In genomic region chr9:114930063-114930812, GRCh38 we compare ENCODE assay signal across 8 cellular contexts. TPM values are rescaled to one million over a fixed set of nuclear protein-coding genes. Genes with fewer than 3 reads are reported as not detected.
A peak's percentile ranks its signal among the peaks of the same experiment; 100 is the strongest.
DNase-seq lines count a peak whose midpoint lies in the region; ATAC-seq and TF ChIP-seq lines count a peak whose summit lies in the region.

TSS of gene TNFSF8 (minus strand) at chr9:114930591. CDS start at chr9:114930303, 288 bp downstream.

- intact Hi-C loops in heart right ventricle (cut with DNase I): no loop called here

- DNase-seq in activated CD8-positive, alpha-beta memory T cell treated with anti-CD3 and anti-CD28 coated beads for 1 hour (ENCODE audit: extremely low read depth in 1 of 2, low read depth in 1 of 2): peak; percentile 39 to 55
- DNase-seq in heart right ventricle: peak in 1 of 2 donors; percentile 34
- peak; percentile 42 to 48 for DNase-seq in stimulated activated CD8-positive, alpha-beta memory T cell treated with anti-CD3 and anti-CD28 coated beads, Interleukin-2, amount 100 ng/mL, for 48 hours (ENCODE audit: low read depth in 2 of 2)
- DNase-seq in OCI-M2 (lab: John Stamatoyannopoulos, UW; ENCODE audit: unreplicated experiment): no peak
- DNase-seq in H7: no peak
- no peak for DNase-seq in iPS-NIHi11 (ENCODE audit: low spot score)
- no peak for DNase-seq in osteocyte (ENCODE audit: extremely low spot score, unreplicated experiment)

- H3K36me3 Mint-ChIP-seq in osteocyte (ENCODE audit: unreplicated experiment): no peaks in the 10 kb centered on the region

- peak within 1 kb of the TSS in 5 of 10 donors; percentile 57 to 89 (median 62) for H3K27ac ChIP-seq in heart right ventricle

- H3K36me3 ChIP-seq in heart right ventricle: no peaks in the 10 kb centered on the region
- no peaks in the 10 kb centered on the region for H3K36me3 ChIP-seq in H7 (replicated peaks; ENCODE audit: control insufficient read depth, insufficient read depth, low read length)

- no peaks in the 10 kb centered on the region for H3K4me1 Mint-ChIP-seq in osteocyte (ENCODE audit: unreplicated experiment)

- H3K9me3 ChIP-seq in heart right ventricle: no peaks in the 10 kb centered on the region

- peak; percentile 58 for ATAC-seq in HG03342 (IDR thresholded peaks at IDR 0.05; ENCODE audit: unreplicated experiment)
- ATAC-seq in heart right ventricle: peak in 6 of 8 donors; percentile 37 to 69 (median 55)

- H3K4me1 ChIP-seq in heart right ventricle: peaks cover 0 to 10% (median 0%) of the 10 kb centered on the region in 9 donors

- TF ChIP-seq CTCF in heart right ventricle (IDR thresholded peaks at IDR 0.05) (no peak), osteocyte (IDR thresholded peaks at IDR 0.05) (no peak)

- H3K27ac Mint-ChIP-seq in osteocyte (ENCODE audit: unreplicated experiment): no peak within 1 kb of the TSS

- no peak within 1 kb of the TSS for H3K4me3 Mint-ChIP-seq in osteocyte (ENCODE audit: unreplicated experiment)

- H3K4me3 ChIP-seq in heart right ventricle (peak within 1 kb of the TSS in 6 of 10 donors; percentile 10 to 64 (median 38)), H7 (ENCODE audit: insufficient read depth, low read depth, low read length) (no peak within 1 kb of the TSS)

- H3K27me3 ChIP-seq in heart right ventricle (peaks cover 0 to 49% (median 23%) of the 10 kb centered on the region in 7 donors), H7 (ENCODE audit: control insufficient read depth, insufficient read depth, low read length) (peaks cover 73% of the 10 kb centered on the region)

- H3K27me3 Mint-ChIP-seq in osteocyte (ENCODE audit: unreplicated experiment): peaks cover 81% of the 10 kb centered on the region

- 75 to 77% methylated on average over 23 of the region's 23 CpGs for WGBS in heart right ventricle, 2 donors

- H3K9me3 Mint-ChIP-seq in osteocyte (ENCODE audit: unreplicated experiment): no peaks in the 10 kb centered on the region

RNA-seq across cellular contexts. Expression of gene TNFSF8, which starts in this region (rescaled TPM):
- total RNA-seq in heart right ventricle: 1 to 10 TPM in 3 of 10 donors, under 1 TPM in 7; 0.11 to 2.3 (median 0.72) TPM
- under 1 TPM; 0.38 to 0.51 TPM for polyA plus RNA-seq in heart right ventricle
- not detected in 2 replicates for total RNA-seq in H7 (2014; rRNA removed; shearing (Covaris generic))
- not detected in 2 replicates for total RNA-seq in osteocyte

Comparison
In these comparisons a context has a peak if more than half of its experiments do, and no peak if none do; other contexts are left out.
1. DNase-seq: peak in activated CD8-positive, alpha-beta memory T cell treated with anti-CD3 and anti-CD28 coated beads for 1 hour (2 of 2) and stimulated activated CD8-positive, alpha-beta memory T cell treated with anti-CD3 and anti-CD28 coated beads, Interleukin-2, amount 100 ng/mL, for 48 hours (2 of 2); none in OCI-M2 (single experiment), H7 (single experiment), iPS-NIHi11 (single experiment) and osteocyte (single experiment).